Comparison of ENCODE assay signal across 1 cellular context in genomic region chr19:35552534-35553384, GRCh38.
TF ChIP-seq lines count a peak whose summit lies in the region.

No MANE protein-coding gene starts in this region.

TF ChIP-seq in HepG2, 621 proteins besides CTCF, POLR2A, EP300 and RAD21 (continued from another document and continues in another):
- TF ChIP-seq PAXIP1 (CRISPR knock-in tag; conservative IDR thresholded peaks at IDR 0.05) (peak; percentile 32; the same call in 1 of the 2 replicates), BCL3 (CRISPR knock-in tag; IDR thresholded peaks at IDR 0.05) (no peak), ZNF580 (CRISPR knock-in tag; IDR thresholded peaks at IDR 0.05; ENCODE audit: borderline replicate concordance, low read depth) (no peak), CCAR2 (optimal IDR thresholded peaks at IDR 0.05; ENCODE audit: low read depth, low read length) (no peak), ZBTB39 (CRISPR knock-in tag; IDR thresholded peaks at IDR 0.05) (no peak), ARNTL (CRISPR knock-in tag; IDR thresholded peaks at IDR 0.05) (no peak), MAF1 (CRISPR knock-in tag; IDR thresholded peaks at IDR 0.05; ENCODE audit: borderline replicate concordance) (no peak), ZNF263 (CRISPR knock-in tag; IDR thresholded peaks at IDR 0.05) (0 out of 2 replicates have a peak, but pooled peaks have one; percentile 22), E2F2 (CRISPR knock-in tag; IDR thresholded peaks at IDR 0.05; ENCODE audit: borderline replicate concordance) (no peak), ZNF180 (CRISPR knock-in tag; IDR thresholded peaks at IDR 0.05; ENCODE audit: borderline replicate concordance, low read depth) (no peak), TCF7L2 (IDR thresholded peaks at IDR 0.05; ENCODE audit: low read depth, low read length) (no peak), ZBTB34 (CRISPR knock-in tag; IDR thresholded peaks at IDR 0.05) (no peak), ZNF710 (CRISPR knock-in tag; IDR thresholded peaks at IDR 0.05; ENCODE audit: borderline replicate concordance) (no peak), ZNF296 (CRISPR knock-in tag; conservative IDR thresholded peaks at IDR 0.05) (no peak), PAX8 (CRISPR knock-in tag; IDR thresholded peaks at IDR 0.05; ENCODE audit: borderline replicate concordance) (0 out of 2 replicates have a peak, but pooled peaks have one; percentile 30), CERS6 (CRISPR knock-in tag; IDR thresholded peaks at IDR 0.05) (no peak), KLF11 (CRISPR knock-in tag; IDR thresholded peaks at IDR 0.05) (no peak), ZMYM3 (CRISPR knock-in tag; IDR thresholded peaks at IDR 0.05) (0 out of 2 replicates have a peak, but pooled peaks have one; percentile 34), ZNF691 (CRISPR knock-in tag; IDR thresholded peaks at IDR 0.05; ENCODE audit: borderline replicate concordance, low read depth) (0 out of 2 replicates have a peak, but pooled peaks have one; percentile 39), ZNF564 (CRISPR knock-in tag; IDR thresholded peaks at IDR 0.05) (no peak), FOXM1 (CRISPR knock-in tag; IDR thresholded peaks at IDR 0.05) (no peak), NPAS2 (CRISPR knock-in tag; IDR thresholded peaks at IDR 0.05; ENCODE audit: borderline replicate concordance) (no peak), SYNCRIP (IDR thresholded peaks at IDR 0.05; ENCODE audit: insufficient read depth, low read depth, low read length) (no peak), ATF6 (CRISPR knock-in tag; conservative IDR thresholded peaks at IDR 0.05) (no peak), KLF13 (CRISPR knock-in tag; IDR thresholded peaks at IDR 0.05) (no peak), RXRB (CRISPR knock-in tag; IDR thresholded peaks at IDR 0.05; ENCODE audit: borderline replicate concordance) (peak; percentile 54; the same call in 1 of the 2 replicates), MIER2 (CRISPR knock-in tag; IDR thresholded peaks at IDR 0.05) (no peak), PLSCR1 (CRISPR knock-in tag; IDR thresholded peaks at IDR 0.05; ENCODE audit: borderline replicate concordance) (no peak), IRF2 (CRISPR knock-in tag; IDR thresholded peaks at IDR 0.05) (no peak), ZNF367 (CRISPR knock-in tag; IDR thresholded peaks at IDR 0.05; ENCODE audit: borderline replicate concordance) (no peak), NR0B2 (CRISPR knock-in tag; IDR thresholded peaks at IDR 0.05) (no peak), CREB3 (CRISPR knock-in tag; IDR thresholded peaks at IDR 0.05) (no peak), ZNF121 (CRISPR knock-in tag; IDR thresholded peaks at IDR 0.05) (no peak), RARA (CRISPR knock-in tag; IDR thresholded peaks at IDR 0.05) (peak; percentile 80), FOSL1 (CRISPR knock-in tag; IDR thresholded peaks at IDR 0.05; ENCODE audit: borderline replicate concordance) (no peak)
